Comparison of ENCODE assay signal across 8 cellular contexts in the genomic region with DNA sequence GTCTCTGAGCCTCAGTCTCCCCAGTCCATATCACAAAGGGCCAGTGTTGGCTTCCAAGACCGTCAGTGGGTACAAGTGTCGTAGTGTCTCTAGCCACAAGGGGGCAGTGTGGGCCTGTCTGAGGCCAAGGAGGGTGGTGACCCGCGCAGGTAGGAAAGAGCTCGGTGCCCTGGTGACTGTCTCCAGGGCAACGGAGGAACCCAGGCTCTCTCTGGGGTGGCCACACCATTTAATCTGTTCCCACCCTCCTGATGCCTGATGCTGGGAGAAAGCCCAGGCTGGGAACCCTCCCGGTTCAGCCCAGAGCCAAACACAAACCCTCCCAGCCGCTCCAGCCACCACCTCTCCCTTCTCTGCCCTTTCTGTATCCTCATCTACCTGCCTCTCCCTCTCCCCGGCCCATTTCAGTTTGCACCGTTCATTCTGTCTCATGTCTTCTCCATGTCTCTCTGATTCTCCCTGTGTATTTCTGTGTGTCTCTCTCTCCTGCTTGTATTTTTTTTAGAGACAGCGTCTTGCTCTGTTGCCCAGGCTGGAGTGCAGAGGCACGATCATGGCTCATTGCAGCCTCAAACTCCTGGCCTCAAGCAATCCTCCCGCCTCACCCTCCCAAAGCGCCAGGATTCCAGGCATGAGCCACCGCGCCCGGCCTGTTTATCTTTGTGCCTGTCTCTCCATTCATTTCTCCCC. TPM values are rescaled to one million over a fixed set of nuclear protein-coding genes. Genes with fewer than 3 reads are reported as not detected.
DNase-seq lines count a peak whose midpoint lies in the region; ATAC-seq and TF ChIP-seq lines count a peak whose summit lies in the region.

No MANE protein-coding gene starts in this region.

- no peak overlapping the region for H4K91ac ChIP-seq in neuronal stem cell (ENCODE audit: low read depth, low read length, poor library complexity)

- H3K79me2 ChIP-seq in Karpas-422 (ENCODE audit: low read length), result no peaks in the 10 kb centered on the region

- peaks cover 14% of the 10 kb centered on the region for H3K4me1 ChIP-seq in Karpas-422 (ENCODE audit: low read length)
- H3K4me1 ChIP-seq in neuronal stem cell (ENCODE audit: control insufficient read depth in 2 of 2, insufficient read depth in 1 of 2, low read depth in 1 of 2, low read length in 2 of 2), result peaks cover 0 to 2% of the 10 kb centered on the region in 2 donors
- no peaks in the 10 kb centered on the region for H3K4me1 ChIP-seq in suprapubic skin

- ATAC-seq in GM18873 (IDR thresholded peaks at IDR 0.05; ENCODE audit: low FRiP score, unreplicated experiment), result no peak

- TF ChIP-seq EP300 in suprapubic skin (IDR thresholded peaks at IDR 0.05), result no peak

- no peaks in the 10 kb centered on the region for H3K27me3 ChIP-seq in Karpas-422 (ENCODE audit: low read length)
- H3K27me3 ChIP-seq in neuronal stem cell (ENCODE audit: control insufficient read depth in 3 of 3, insufficient read depth in 3 of 3, low read depth in 1 of 3, low read length in 3 of 3), result peaks cover 0 to 2% (median 0%) of the 10 kb centered on the region in 3 experiments
- H3K27me3 ChIP-seq in suprapubic skin, result peaks cover 54% of the 10 kb centered on the region

- no peaks in the 10 kb centered on the region for H3K9me2 ChIP-seq in Karpas-422 (replicated peaks; ENCODE audit: insufficient read depth, low read length)

- no peak overlapping the region for H3K4me2 ChIP-seq in Karpas-422 (ENCODE audit: low read depth, low read length, poor library complexity, severe bottlenecking)
- no peak overlapping the region for H3K4me2 ChIP-seq in neuronal stem cell (ENCODE audit: insufficient read depth, low read length, poor library complexity, severe bottlenecking)

- no peak overlapping the region for H4K8ac ChIP-seq in neuronal stem cell (ENCODE audit: low read depth, low read length)

- no peaks in the 10 kb centered on the region for H3K36me3 ChIP-seq in Karpas-422 (ENCODE audit: insufficient read depth, low read length)
- no peaks in the 10 kb centered on the region for H3K36me3 ChIP-seq in neuronal stem cell (replicated peaks in 1 of 2; ENCODE audit: control insufficient read depth in 2 of 2, insufficient read depth in 2 of 2, low read length in 2 of 2)
- H3K36me3 ChIP-seq in suprapubic skin, result no peaks in the 10 kb centered on the region

- H2AK5ac ChIP-seq in neuronal stem cell (ENCODE audit: low read depth, low read length), result no peak overlapping the region

- H3K14ac ChIP-seq in neuronal stem cell (ENCODE audit: low read length), result no peak overlapping the region

- H2BK15ac ChIP-seq in neuronal stem cell (ENCODE audit: low read length), result no peak overlapping the region

- DNase-seq in EH (ENCODE audit: low read depth), result peak; percentile 63
- peak; percentile 93 for DNase-seq in Karpas-422
- peak; percentile 53 for DNase-seq in RPMI7951 (ENCODE audit: low read depth)
- peak; percentile 68 for DNase-seq in activated T-helper 1 cell treated with Interleukin-2 at 50 U/mL for 16 hours (ENCODE audit: low read depth)
- DNase-seq in fibroblast of peridontal ligament (ENCODE audit: extremely low read depth), result peak; percentile 58
- peak; percentile 85 for DNase-seq in neuronal stem cell (ENCODE audit: low spot score)
- peak; percentile 85 to 90 for DNase-seq in suprapubic skin (ENCODE audit: low spot score in 2 of 2)

- no peak overlapping the region for H3K9ac ChIP-seq in Karpas-422 (ENCODE audit: low read length)
- no peak overlapping the region for H3K9ac ChIP-seq in neuronal stem cell (ENCODE audit: low read depth, low read length, poor library complexity)

- H3K9me3 ChIP-seq in Karpas-422 (ENCODE audit: low read length) (no peaks in the 10 kb centered on the region), neuronal stem cell (replicated peaks in 1 of 2; ENCODE audit: control insufficient read depth in 2 of 2, insufficient read depth in 1 of 2, low read depth in 1 of 2, low read length in 2 of 2) (no peaks in the 10 kb centered on the region), suprapubic skin (no peaks in the 10 kb centered on the region)

- H3K27ac ChIP-seq in Karpas-422 (ENCODE audit: low read length), result no peak overlapping the region
- H3K27ac ChIP-seq in neuronal stem cell (replicated peaks; ENCODE audit: low read length), result no peak overlapping the region
- no peak overlapping the region for H3K27ac ChIP-seq in suprapubic skin

- no peak overlapping the region for H3K4ac ChIP-seq in neuronal stem cell (ENCODE audit: low read length)

- H3K4me3 ChIP-seq in Karpas-422 (ENCODE audit: low read length) (no peak overlapping the region), neuronal stem cell (ENCODE audit: low read length in 2 of 2) (no peak overlapping the region), suprapubic skin (no peak overlapping the region)

- peak; percentile 76 to 90 for TF ChIP-seq CTCF in suprapubic skin (IDR thresholded peaks at IDR 0.05)

- WGBS in neuronal stem cell (ENCODE audit: extremely low coverage in 2 of 2, insufficient read length in 2 of 2, insufficient replicate concordance in 1 of 2), 2 donors, result no CpG with 5 or more reads among the region's 17 CpGs
- whole genome bisulfite sequencing in suprapubic skin, result 35% methylated on average over 15 of the region's 17 CpGs

- H4K20me1 ChIP-seq in Karpas-422 (ENCODE audit: insufficient read depth, low read depth, low read length), result no peaks in the 10 kb centered on the region

- H2BK12ac ChIP-seq in neuronal stem cell (ENCODE audit: low read length), result no peak overlapping the region

- H2BK5ac ChIP-seq in neuronal stem cell (ENCODE audit: low read length), result no peak overlapping the region

- H3K18ac ChIP-seq in neuronal stem cell (ENCODE audit: low read length), result no peak overlapping the region

- H3K79me1 ChIP-seq in neuronal stem cell (ENCODE audit: low read depth, low read length), result no peaks in the 10 kb centered on the region

- H2AFZ ChIP-seq in Karpas-422 (ENCODE audit: low read length), result no peak overlapping the region
- H2AFZ ChIP-seq in neuronal stem cell (ENCODE audit: low read length), result peak overlapping the region; percentile 23

- H3K23ac ChIP-seq in neuronal stem cell (ENCODE audit: low read depth, low read length, poor library complexity), result no peak overlapping the region

- no peak for TF ChIP-seq POLR2A in suprapubic skin (IDR thresholded peaks at IDR 0.05)

- no peak overlapping the region for H2BK120ac ChIP-seq in neuronal stem cell (ENCODE audit: low read depth, low read length)

RNA-seq across cellular contexts. Expression of gene MEIS3, which starts 17.5 kb away (rescaled TPM):
- total RNA-seq in Karpas-422 (2014; rRNA removed; shearing (Covaris generic); ENCODE audit: low replicate concordance), result 3.3 and 11.2 TPM in 2 replicates
- 24.0 and 28.8 TPM in 2 replicates for total RNA-seq in RPMI7951 (2014; rRNA removed; shearing (Covaris generic))
- polyA plus RNA-seq in neuronal stem cell (2013, experiment 1 of 2), result 110 TPM
- 102 TPM for polyA plus RNA-seq in neuronal stem cell (2013, experiment 2 of 2)
- 1 to 10 TPM; 1.6 to 5.5 (median 3.1) TPM for total RNA-seq in suprapubic skin

RNA-seq across cellular contexts. Expression of gene SLC8A2, which starts 34.8 kb away (rescaled TPM):
- 0.22 TPM in 1 of 2 replicates, not detected in the other for total RNA-seq in Karpas-422 (2014; rRNA removed; shearing (Covaris generic); ENCODE audit: low replicate concordance)
- 2.3 TPM in 1 of 2 replicates, not detected in the other for total RNA-seq in RPMI7951 (2014; rRNA removed; shearing (Covaris generic))
- polyA plus RNA-seq in neuronal stem cell (2013, experiment 1 of 2), result 4.7 TPM
- polyA plus RNA-seq in neuronal stem cell (2013, experiment 2 of 2), result 5.5 TPM
- 1 to 10 TPM in 1 of 4 donors, under 1 TPM in 2, not detected in 1; 0.26 to 1.2 (median 0.38) TPM for total RNA-seq in suprapubic skin

RNA-seq across cellular contexts. Expression of gene KPTN, which starts 47.2 kb away (rescaled TPM):
- 6.2 and 11.1 TPM in 2 replicates for total RNA-seq in Karpas-422 (2014; rRNA removed; shearing (Covaris generic); ENCODE audit: low replicate concordance)
- total RNA-seq in RPMI7951 (2014; rRNA removed; shearing (Covaris generic)), result 6.6 and 12.1 TPM in 2 replicates
- 17.3 TPM for polyA plus RNA-seq in neuronal stem cell (2013, experiment 1 of 2)
- 17.4 TPM for polyA plus RNA-seq in neuronal stem cell (2013, experiment 2 of 2)
- 10 to 100 TPM in 1 of 4 donors, 1 to 10 TPM in 3; 4.3 to 16.3 (median 5.9) TPM for total RNA-seq in suprapubic skin
